In genomic region chr1:7249516-7249915, GRCh38 we compare ENCODE assay signal across 21 cellular contexts.
"Had no signal": no experiment of that assay in that cellular context is flagged by ENCODE, and none has a peak within 500 bp of the region (broad histone marks: within the 10 kb centered on the region; RNA-seq: fewer than 3 reads in every experiment).

No MANE protein-coding gene starts in this region.

- H3K4me1 ChIP-seq: Peyer's patch, SJSA1 had no signal

- H3K27me3 ChIP-seq: MG63, Peyer's patch, SJSA1 had no signal

- H3K9me3 ChIP-seq: MG63, Peyer's patch, SJSA1 had no signal

- H3K27ac ChIP-seq: KMS-11, Peyer's patch, SJSA1 had no signal

- H3K36me3 ChIP-seq: MG63, Peyer's patch, SJSA1 had no signal

- H3K4me3 ChIP-seq: MG63, Peyer's patch, SJSA1 had no signal

- DNase-seq: activated CD4-positive, alpha-beta T cell treated with anti-CD3 and anti-CD28 coated beads for 48 hours; activated CD4-positive, alpha-beta T cell treated with anti-CD3 and anti-CD28 coated beads, Interleukin-2, amount 50 U/mL, for 4 hours; activated CD8-positive, alpha-beta T cell treated with anti-CD3 and anti-CD28 coated beads, Interleukin-2, amount 10 ng/mL, durations not matched to agents 7 days and 5 days; activated effector memory CD4-positive, alpha-beta T cell treated with anti-CD3 and anti-CD28 coated beads, Interleukin-2, amount 50 U/mL, for 16 hours; activated naive CD4-positive, alpha-beta T cell treated with Interleukin-2 at 50 U/mL for 16 hours; activated naive CD8-positive, alpha-beta T cell treated with anti-CD3 and anti-CD28 coated beads, Interleukin-2, amount 50 U/mL, for 24 hours; activated T-cell treated with anti-CD3 and anti-CD28 coated beads, Interleukin-2, amount 50 U/mL, for 4 hours; amniotic stem cell; cerebellar nuclear complex; MG63; NCI-H1105; NCI-H1436; NCI-H187; NCI-H2081; NCI-H510A treated with DMSO at 0.1 percent for 48 hours; NCI-H69; NK-92 treated with Interleukin-12 subunit alpha and Interleukin-12 subunit beta, amount 100 ng/mL, for 24 hours; Peyer's patch; SHP77 had no signal
